In genomic region chr1:234322979-234323378, GRCh38 we compare ENCODE assay signal across 8 cellular contexts. TPM values are rescaled to one million over a fixed set of nuclear protein-coding genes. Genes with fewer than 3 reads are reported as not detected.
DNase-seq lines count a peak whose midpoint lies in the region; ATAC-seq, FAIRE-seq and TF ChIP-seq lines count a peak whose summit lies in the region.

No MANE protein-coding gene starts in this region.

- no peak overlapping the region for H3K14ac ChIP-seq in H9 (ENCODE audit: insufficient read depth, low read length)

- no peaks in the 10 kb centered on the region for H3K79me2 ChIP-seq in H9 (ENCODE audit: insufficient read depth, low read length)

- H3K9me3 ChIP-seq in H9 (ENCODE audit: control insufficient read depth, low read depth, low read length) (no peaks in the 10 kb centered on the region), SJCRH30 (replicated peaks) (no peaks in the 10 kb centered on the region), adrenal gland (replicated peaks in 1 of 3) (no peaks in the 10 kb centered on the region)

- no peak overlapping the region for H3K56ac ChIP-seq in H9 (ENCODE audit: insufficient read length, low read depth, low read length)

- no peak overlapping the region for H2BK20ac ChIP-seq in H9 (ENCODE audit: low read depth, low read length, poor library complexity, severe bottlenecking)

- ATAC-seq in natural killer cell treated with Interleukin-12 subunit alpha and Interleukin-12 subunit beta and Interleukin-15 and Interleukin-18, amount 100 ng/mL, for 72 hours = peak; percentile 54 to 55
- ATAC-seq in GM19395 (IDR thresholded peaks at IDR 0.05; ENCODE audit: unreplicated experiment) = no peak

- no peak overlapping the region for H2AK5ac ChIP-seq in H9 (ENCODE audit: insufficient read length, low read length)

- intact Hi-C loops in adrenal gland (cut with DNase I) = loop anchor here in 1 of 2 donors (10.0 kb wide), 1 partner anchor 208 kb away; no protein-coding TSS in a partner anchor

- no peak overlapping the region for H3K23ac ChIP-seq in H9 (ENCODE audit: insufficient read length, low read depth, low read length)

- H3K27me3 ChIP-seq in H9 (ENCODE audit: insufficient read depth, low read length) (no peaks in the 10 kb centered on the region), SJCRH30 (no peaks in the 10 kb centered on the region), adrenal gland (no peaks in the 10 kb centered on the region)

- WGBS in H9 (ENCODE audit: extremely low coverage, insufficient read length, low lambda C conversion rate) = no CpG with 5 or more reads among the region's 13 CpGs
- WGBS in adrenal gland, 4 donors = 35 to 48% (median 40%) methylated on average over 8 to 13 of the region's 13 CpGs

- H3K23me2 ChIP-seq in H9 (ENCODE audit: insufficient read length, low read depth, low read length, poor library complexity, severe bottlenecking) = no peaks in the 10 kb centered on the region

- no peak overlapping the region for H3K4ac ChIP-seq in H9 (ENCODE audit: low read depth, low read length)

- H2BK15ac ChIP-seq in H9 (ENCODE audit: low read depth, low read length) = no peak overlapping the region

- H3K4me3 ChIP-seq in SJCRH30 (no peak overlapping the region), adrenal gland (no peak overlapping the region)

- H4K8ac ChIP-seq in H9 (replicated peaks; ENCODE audit: insufficient read length, low read depth, low read length) = no peak overlapping the region

- H3T11ph ChIP-seq in H9 (ENCODE audit: low read length) = no peak overlapping the region

- H3K27ac ChIP-seq in H9 (ENCODE audit: insufficient read length, low read depth, low read length) (no peak overlapping the region), SJCRH30 (no peak overlapping the region), adrenal gland (no peak overlapping the region)

- no peaks in the 10 kb centered on the region for H4K20me1 ChIP-seq in H9 (ENCODE audit: control insufficient read depth, insufficient read depth, insufficient read length)

- no peak overlapping the region for H2BK12ac ChIP-seq in H9 (ENCODE audit: insufficient read length, low read depth, low read length)

- no peak for FAIRE-seq in frontal cortex (lab: Jason Lieb, UNC)

- no peak overlapping the region for H3K27ac Mint-ChIP-seq in H9
- peak overlapping the region in 1 of 2 donors; percentile 16 for H3K27ac Mint-ChIP-seq in natural killer cell treated with Interleukin-12 subunit alpha and Interleukin-12 subunit beta and Interleukin-15 and Interleukin-18, amount 100 ng/mL, for 72 hours

- H4K91ac ChIP-seq in H9 (ENCODE audit: insufficient read length, low read depth, low read length) = no peak overlapping the region

- no peak overlapping the region for H3K18ac ChIP-seq in H9 (ENCODE audit: insufficient read length, low read depth, low read length)

- H3K36me3 Mint-ChIP-seq in H9 (ENCODE audit: insufficient read depth in 1 of 3, low read depth in 3 of 3) = no peaks in the 10 kb centered on the region
- no peaks in the 10 kb centered on the region for H3K36me3 Mint-ChIP-seq in natural killer cell treated with Interleukin-12 subunit alpha and Interleukin-12 subunit beta and Interleukin-15 and Interleukin-18, amount 100 ng/mL, for 72 hours

- TF ChIP-seq CTCF in H9 (conservative IDR thresholded peaks at IDR 0.05) (peak; percentile 82), adrenal gland (IDR thresholded peaks at IDR 0.05) (peak in 1 of 6 experiments; percentile 27)

- peaks cover 10 to 14% of the 10 kb centered on the region in 2 experiments for H3K4me1 Mint-ChIP-seq in H9
- H3K4me1 Mint-ChIP-seq in natural killer cell treated with Interleukin-12 subunit alpha and Interleukin-12 subunit beta and Interleukin-15 and Interleukin-18, amount 100 ng/mL, for 72 hours (ENCODE audit: low read depth in 2 of 2) = peaks cover 20 to 21% of the 10 kb centered on the region in 2 donors

- H4K5ac ChIP-seq in H9 (ENCODE audit: insufficient read length, low read depth, low read length) = no peak overlapping the region

- no peak overlapping the region for H3K4me3 Mint-ChIP-seq in H9
- H3K4me3 Mint-ChIP-seq in natural killer cell treated with Interleukin-12 subunit alpha and Interleukin-12 subunit beta and Interleukin-15 and Interleukin-18, amount 100 ng/mL, for 72 hours = no peak overlapping the region

- peaks cover 36% of the 10 kb centered on the region for H3K27me3 Mint-ChIP-seq in H9 (ENCODE audit: low read depth)
- peaks cover 24 to 47% of the 10 kb centered on the region in 2 donors for H3K27me3 Mint-ChIP-seq in natural killer cell treated with Interleukin-12 subunit alpha and Interleukin-12 subunit beta and Interleukin-15 and Interleukin-18, amount 100 ng/mL, for 72 hours

- H2BK5ac ChIP-seq in H9 (ENCODE audit: insufficient read length, low read length) = no peak overlapping the region

- DNase-seq in CD1c-positive myeloid dendritic cell (ENCODE audit: extremely low spot score) (peak; percentile 63), H9 (peak; percentile 90), SJCRH30 (peak; percentile 57 to 71), adrenal gland (peak in 6 of 7 donors; percentile 12 to 60 (median 30)), retina (no peak), frontal cortex (ENCODE audit: low spot score in 2 of 2) (no peak)
- no peak for DNase-seq in natural killer cell treated with Interleukin-12 subunit alpha and Interleukin-12 subunit beta and Interleukin-15 and Interleukin-18, amount 100 ng/mL, for 72 hours (ENCODE audit: low spot score)

- H2BK120ac ChIP-seq in H9 (ENCODE audit: low read depth, low read length, poor library complexity, severe bottlenecking) = no peak overlapping the region

- no peak for TF ChIP-seq POLR2A in adrenal gland (IDR thresholded peaks at IDR 0.05)

- no peak overlapping the region for H3K9ac ChIP-seq in H9 (ENCODE audit: extremely low read depth, insufficient read length, low read length)

- peak overlapping the region; percentile 78 for H2AFZ ChIP-seq in H9 (ENCODE audit: low read length)

- H3K4me1 ChIP-seq in H9 (ENCODE audit: insufficient read depth, low read length) (no peaks in the 10 kb centered on the region), SJCRH30 (peaks cover 4% of the 10 kb centered on the region; the same call in 1 of the 2 replicates), adrenal gland (replicated peaks in 1 of 2) (no peaks in the 10 kb centered on the region)

- no peaks in the 10 kb centered on the region for H3K36me3 ChIP-seq in SJCRH30
- no peaks in the 10 kb centered on the region for H3K36me3 ChIP-seq in adrenal gland (replicated peaks in 1 of 2)

- no peaks in the 10 kb centered on the region for H3K9me3 Mint-ChIP-seq in H9
- no peaks in the 10 kb centered on the region for H3K9me3 Mint-ChIP-seq in natural killer cell treated with Interleukin-12 subunit alpha and Interleukin-12 subunit beta and Interleukin-15 and Interleukin-18, amount 100 ng/mL, for 72 hours

- H3K79me1 ChIP-seq in H9 (ENCODE audit: insufficient read depth, low read depth, low read length, poor library complexity, severe bottlenecking) = no peaks in the 10 kb centered on the region

- H3K4me2 ChIP-seq in H9 (ENCODE audit: insufficient read depth, insufficient read length, low read length) = no peak overlapping the region

RNA-seq across cellular contexts. Expression of gene COA6, which starts 50.3 kb away (rescaled TPM):
- total RNA-seq in H9 (2021) (42.3 and 50.3 TPM in 2 replicates), adrenal gland (10 to 100 TPM; 22.9 to 37.7 (median 32.3) TPM), frontal cortex (14.3 TPM)
- total RNA-seq in SJCRH30 (2014; rRNA removed; shearing (Covaris generic)) = 32.5 and 41.3 TPM in 2 replicates
- polyA plus RNA-seq in adrenal gland = 10 to 100 TPM; 60.4 to 84.7 (median 68.8) TPM
- 10 to 100 TPM; 27.2 to 32.6 TPM for total RNA-seq in natural killer cell treated with Interleukin-12 subunit alpha and Interleukin-12 subunit beta and Interleukin-15 and Interleukin-18, amount 100 ng/mL, for 72 hours

Comparison
In these comparisons a context has a peak if more than half of its experiments do, and no peak if none do; other contexts are left out.
1. DNase-seq: peak in CD1c-positive myeloid dendritic cell (single experiment), H9 (single experiment), SJCRH30 (2 of 2) and adrenal gland (6 of 7); none in natural killer cell treated with Interleukin-12 subunit alpha and Interleukin-12 subunit beta and Interleukin-15 and Interleukin-18, amount 100 ng/mL, for 72 hours (single experiment), retina (single experiment) and frontal cortex (0 of 2).